ENCODE assay signal across 2 cellular contexts in the genomic region with DNA sequence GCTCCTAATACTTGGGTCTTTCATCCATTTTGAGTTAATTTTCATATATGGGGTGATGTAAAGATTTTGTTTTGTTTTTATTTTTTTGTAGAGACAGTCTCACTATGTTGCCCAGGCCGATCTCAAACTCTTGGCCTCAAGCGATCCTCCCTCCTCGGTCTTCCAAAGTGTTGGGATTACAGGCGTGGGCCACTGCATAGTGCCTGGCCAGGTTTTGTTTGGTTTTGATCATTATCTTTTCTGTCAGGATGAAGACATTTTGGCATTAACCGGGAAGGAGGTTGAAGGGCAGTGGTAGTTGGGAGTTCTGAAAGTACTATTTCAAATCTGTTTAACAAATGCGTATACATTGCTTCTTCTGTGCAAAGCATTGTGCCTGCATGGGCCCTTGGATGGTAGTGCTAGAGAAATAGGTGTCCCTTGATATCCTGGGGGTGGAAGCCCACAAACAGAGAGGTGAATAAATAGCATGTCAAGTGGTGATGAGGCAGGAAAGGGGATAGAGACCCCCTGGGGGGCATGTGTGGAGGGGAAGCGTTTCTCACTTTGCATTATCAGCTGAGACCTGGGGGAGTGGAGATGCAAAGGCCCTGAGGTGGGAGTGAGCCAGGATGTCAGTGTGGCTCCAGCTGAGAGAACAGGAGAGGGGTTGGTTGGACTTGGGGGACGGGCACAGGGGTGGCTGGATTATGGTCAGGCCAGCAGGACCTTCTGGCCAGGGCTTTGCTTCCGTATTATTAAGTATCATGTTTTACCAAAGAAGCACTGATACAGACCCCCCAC.
TF ChIP-seq lines count a peak whose summit lies in the region.

No MANE protein-coding gene starts in this region.

TF ChIP-seq in SK-N-SH, 30 proteins besides CTCF, POLR2A, EP300 and RAD21 (continued from another document):
- TF ChIP-seq TCF12 (IDR thresholded peaks at IDR 0.05) (no peak), NFIC (IDR thresholded peaks at IDR 0.05; ENCODE audit: borderline replicate concordance) (no peak), MXI1 (IDR thresholded peaks at IDR 0.05; ENCODE audit: low read depth, low read length) (no peak), FOXM1 (IDR thresholded peaks at IDR 0.05; ENCODE audit: low read depth) (no peak), EZH2phosphoT487 (IDR thresholded peaks at IDR 0.05; ENCODE audit: borderline replicate concordance, low read depth) (no peak), RXRA (IDR thresholded peaks at IDR 0.05; ENCODE audit: borderline replicate concordance, low read depth) (no peak), TEAD4 (IDR thresholded peaks at IDR 0.05; ENCODE audit: borderline replicate concordance, insufficient read depth) (no peak), CHD2 (IDR thresholded peaks at IDR 0.05; ENCODE audit: low read length, partially characterized antibody) (no peak)
- TF ChIP-seq, protein P1, sequence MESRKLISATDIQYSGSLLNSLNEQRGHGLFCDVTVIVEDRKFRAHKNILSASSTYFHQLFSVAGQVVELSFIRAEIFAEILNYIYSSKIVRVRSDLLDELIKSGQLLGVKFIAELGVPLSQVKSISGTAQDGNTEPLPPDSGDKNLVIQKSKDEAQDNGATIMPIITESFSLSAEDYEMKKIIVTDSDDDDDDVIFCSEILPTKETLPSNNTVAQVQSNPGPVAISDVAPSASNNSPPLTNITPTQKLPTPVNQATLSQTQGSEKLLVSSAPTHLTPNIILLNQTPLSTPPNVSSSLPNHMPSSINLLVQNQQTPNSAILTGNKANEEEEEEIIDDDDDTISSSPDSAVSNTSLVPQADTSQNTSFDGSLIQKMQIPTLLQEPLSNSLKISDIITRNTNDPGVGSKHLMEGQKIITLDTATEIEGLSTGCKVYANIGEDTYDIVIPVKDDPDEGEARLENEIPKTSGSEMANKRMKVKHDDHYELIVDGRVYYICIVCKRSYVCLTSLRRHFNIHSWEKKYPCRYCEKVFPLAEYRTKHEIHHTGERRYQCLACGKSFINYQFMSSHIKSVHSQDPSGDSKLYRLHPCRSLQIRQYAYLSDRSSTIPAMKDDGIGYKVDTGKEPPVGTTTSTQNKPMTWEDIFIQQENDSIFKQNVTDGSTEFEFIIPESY (IDR thresholded peaks at IDR 0.05; ENCODE audit: borderline replicate concordance, low read depth), result no peak

TF ChIP-seq in SK-N-SH treated with all-trans-retinoic acid at 6 μM for 48 hours, 23 proteins besides CTCF, POLR2A, EP300 and RAD21 (continued from another document):
- TF ChIP-seq POU6F1 (CRISPR knock-in tag; IDR thresholded peaks at IDR 0.05; ENCODE audit: borderline replicate concordance, low read depth) (no peak), ZNF565 (CRISPR knock-in tag; conservative IDR thresholded peaks at IDR 0.05; ENCODE audit: low read depth) (no peak), GLIS3 (CRISPR knock-in tag; IDR thresholded peaks at IDR 0.05) (no peak), CSRNP3 (CRISPR knock-in tag; IDR thresholded peaks at IDR 0.05) (no peak), ZC3H10 (CRISPR knock-in tag; IDR thresholded peaks at IDR 0.05) (no peak), ZFP3 (CRISPR knock-in tag; IDR thresholded peaks at IDR 0.05) (no peak), ZNF70 (CRISPR knock-in tag; IDR thresholded peaks at IDR 0.05) (no peak), CREB5 (CRISPR knock-in tag; IDR thresholded peaks at IDR 0.05; ENCODE audit: low read depth) (no peak), PPARA (CRISPR knock-in tag; IDR thresholded peaks at IDR 0.05; ENCODE audit: borderline replicate concordance) (no peak), ARNTL (CRISPR knock-in tag; IDR thresholded peaks at IDR 0.05; ENCODE audit: borderline replicate concordance, low read depth) (no peak), TSHZ2 (CRISPR knock-in tag; IDR thresholded peaks at IDR 0.05) (no peak), ZNF8 (CRISPR knock-in tag; IDR thresholded peaks at IDR 0.05) (no peak), TCF4 (CRISPR knock-in tag; IDR thresholded peaks at IDR 0.05; ENCODE audit: borderline replicate concordance) (no peak)
